14 cellular contexts compared by ENCODE assay signal in the genomic region with DNA sequence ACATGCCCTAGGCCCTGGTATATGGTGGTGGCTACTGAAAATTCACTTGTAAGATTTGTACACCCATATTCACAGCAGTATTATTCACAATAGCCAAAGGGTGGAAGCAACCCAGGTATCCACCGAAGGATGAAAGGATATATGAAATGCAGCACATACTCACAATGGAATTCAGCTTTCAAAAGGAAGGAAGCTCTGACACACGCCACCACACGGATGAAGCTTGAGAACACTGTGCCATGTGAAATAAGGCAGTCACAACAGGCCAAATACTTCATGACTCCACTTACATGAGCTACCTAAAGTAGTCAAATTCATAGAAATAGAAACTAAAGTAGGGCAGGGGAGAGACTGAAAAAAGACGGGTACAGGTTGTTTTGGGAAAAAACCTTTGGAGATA. TPM values are rescaled to one million over a fixed set of nuclear protein-coding genes. Genes with fewer than 3 reads are reported as not detected.
A peak's percentile ranks its signal among the peaks of the same experiment; 100 is the strongest.
DNase-seq lines count a peak whose midpoint lies in the region; ATAC-seq and TF ChIP-seq lines count a peak whose summit lies in the region.
"Had no signal": no experiment of that assay in that cellular context is flagged by ENCODE, and none has a peak within 500 bp of the region (broad histone marks: within the 10 kb centered on the region; RNA-seq: fewer than 3 reads in every experiment).

No MANE protein-coding gene starts in this region.

- H3K27ac Mint-ChIP-seq in activated T-helper 17 cell treated with anti-CD3 and anti-CD28 coated beads, Interleukin-2, amount 50 U/mL, for 72 hours = peak overlapping the region; percentile 6
- H3K27ac Mint-ChIP-seq in memory B cell = no peak overlapping the region

- no peak overlapping the region for H3K4me3 ChIP-seq in BLaER1
- H3K4me3 ChIP-seq in DOHH2 (ENCODE audit: low read length) = no peak overlapping the region
- no peak overlapping the region for H3K4me3 ChIP-seq in mesendoderm (ENCODE audit: low read length)

- no peaks in the 10 kb centered on the region for H3K27me3 Mint-ChIP-seq in activated T-helper 17 cell treated with anti-CD3 and anti-CD28 coated beads, Interleukin-2, amount 50 U/mL, for 72 hours
- no peaks in the 10 kb centered on the region for H3K27me3 Mint-ChIP-seq in memory B cell

- no peak overlapping the region for H3K18ac ChIP-seq in mesendoderm (ENCODE audit: low read length)

- H3K36me3 Mint-ChIP-seq in activated T-helper 17 cell treated with anti-CD3 and anti-CD28 coated beads, Interleukin-2, amount 50 U/mL, for 72 hours (ENCODE audit: low read depth) = no peaks in the 10 kb centered on the region
- peaks cover 15% of the 10 kb centered on the region for H3K36me3 Mint-ChIP-seq in memory B cell

- H2AK5ac ChIP-seq in mesendoderm (ENCODE audit: low read length) = no peak overlapping the region

- no peaks in the 10 kb centered on the region for H3K9me2 ChIP-seq in DOHH2 (replicated peaks; ENCODE audit: control insufficient read depth, low read length)

- H3F3A ChIP-seq in DOHH2 (ENCODE audit: control insufficient read depth, insufficient read depth) = no peaks in the 10 kb centered on the region

- H3K27ac ChIP-seq in BLaER1 (no peak overlapping the region), DOHH2 (ENCODE audit: low read depth, low read length) (no peak overlapping the region), mesendoderm (ENCODE audit: low read depth, low read length) (no peak overlapping the region)
- H3K27ac ChIP-seq: GM23248 had no signal

- no CpG with 5 or more reads among the region's 4 CpGs for WGBS in mesendoderm (ENCODE audit: extremely low coverage, insufficient coverage, low lambda C conversion rate)

- no peak overlapping the region for H3K4ac ChIP-seq in mesendoderm (ENCODE audit: low read depth, low read length)

- H3K4me2 ChIP-seq in BLaER1 (peak overlapping the region; percentile 90), DOHH2 (ENCODE audit: low read length) (peak overlapping the region; percentile 93), mesendoderm (ENCODE audit: low read length) (no peak overlapping the region)

- H4K20me1 ChIP-seq in BLaER1 (peaks cover 73% of the 10 kb centered on the region), DOHH2 (ENCODE audit: control insufficient read depth, insufficient read depth, low read depth, low read length) (peaks cover 17% of the 10 kb centered on the region; the same call in 1 of the 2 replicates)

- no peak overlapping the region for H3K23ac ChIP-seq in mesendoderm (ENCODE audit: low read length)

- H3K27me3 ChIP-seq in BLaER1 (no peaks in the 10 kb centered on the region), DOHH2 (ENCODE audit: control insufficient read depth, low read length) (no peaks in the 10 kb centered on the region), mesendoderm (ENCODE audit: insufficient read depth, low read length, poor library complexity) (no peaks in the 10 kb centered on the region)

- H2BK15ac ChIP-seq in mesendoderm (replicated peaks; ENCODE audit: low read depth) = no peak overlapping the region

- no peak for DNase-seq in memory B cell (ENCODE audit: low spot score in 2 of 2)
- DNase-seq in SHP77 treated with DMSO at 0.1 percent for 48 hours (lab: John Stamatoyannopoulos, UW) = no peak
- DNase-seq in NCI-H1417 treated with DMSO at 0.1 percent for 48 hours (lab: John Stamatoyannopoulos, UW) = no peak
- DNase-seq in mesendoderm = no peak
- DNase-seq: GF-D8, GM23248, islet precursor cell, NCI-H2029 treated with DMSO at 0.1 percent for 48 hours, right cardiac atrium, Right ventricle myocardium superior had no signal

- H3K4me1 Mint-ChIP-seq in activated T-helper 17 cell treated with anti-CD3 and anti-CD28 coated beads, Interleukin-2, amount 50 U/mL, for 72 hours = peaks cover 20% of the 10 kb centered on the region
- H3K4me1 Mint-ChIP-seq in memory B cell = peaks cover 22% of the 10 kb centered on the region

- H3K9me3 ChIP-seq in BLaER1 (no peaks in the 10 kb centered on the region), DOHH2 (ENCODE audit: control insufficient read depth, insufficient read depth, low read length) (no peaks in the 10 kb centered on the region)

- H3K79me2 ChIP-seq in DOHH2 (ENCODE audit: control insufficient read depth, low read length) (peaks cover 78% of the 10 kb centered on the region), mesendoderm (ENCODE audit: control insufficient read depth, insufficient read depth, low read length) (peaks cover 49% of the 10 kb centered on the region)

- H3K79me1 ChIP-seq in mesendoderm (ENCODE audit: low read length) = peaks cover 28% of the 10 kb centered on the region

- no peak overlapping the region for H2BK120ac ChIP-seq in mesendoderm (ENCODE audit: low read depth, low read length)

- H4K8ac ChIP-seq in mesendoderm (ENCODE audit: low read depth, low read length) = no peak overlapping the region

- no peaks in the 10 kb centered on the region for H3K9me3 Mint-ChIP-seq in activated T-helper 17 cell treated with anti-CD3 and anti-CD28 coated beads, Interleukin-2, amount 50 U/mL, for 72 hours
- H3K9me3 Mint-ChIP-seq in memory B cell = peaks cover 2% of the 10 kb centered on the region

- H3K36me3 ChIP-seq in BLaER1 = peaks cover 63% of the 10 kb centered on the region
- H3K36me3 ChIP-seq in DOHH2 (ENCODE audit: control insufficient read depth, low read length) = peaks cover 68% of the 10 kb centered on the region
- peaks cover 11% of the 10 kb centered on the region for H3K36me3 ChIP-seq in mesendoderm (ENCODE audit: control insufficient read depth, insufficient read depth, low read length)

- peak overlapping the region; percentile 91 for H3K4me3 Mint-ChIP-seq in activated T-helper 17 cell treated with anti-CD3 and anti-CD28 coated beads, Interleukin-2, amount 50 U/mL, for 72 hours
- peak overlapping the region; percentile 69 for H3K4me3 Mint-ChIP-seq in memory B cell

- no peak for ATAC-seq in activated T-helper 17 cell treated with anti-CD3 and anti-CD28 coated beads, Interleukin-2, amount 50 U/mL, for 72 hours (replicated peaks)
- no peak for ATAC-seq in memory B cell (ENCODE audit: low read depth)
- no peak for ATAC-seq in HG03039 (IDR thresholded peaks at IDR 0.05; ENCODE audit: unreplicated experiment)
- ATAC-seq: right cardiac atrium had no signal

- no peak overlapping the region for H3K56ac ChIP-seq in mesendoderm (ENCODE audit: low read length)

- H3K9ac ChIP-seq in BLaER1 (no peak overlapping the region), mesendoderm (ENCODE audit: low read length) (no peak overlapping the region)
- H3K9ac ChIP-seq: GM23248 had no signal

- H2BK5ac ChIP-seq in mesendoderm (ENCODE audit: low read length) = no peak overlapping the region

- no peak for TF ChIP-seq CTCF in DOHH2 (IDR thresholded peaks at IDR 0.05; ENCODE audit: low read depth, low read length, poor library complexity, severe bottlenecking)

- peaks cover 37% of the 10 kb centered on the region for H3K4me1 ChIP-seq in BLaER1
- H3K4me1 ChIP-seq in DOHH2 (ENCODE audit: control insufficient read depth, low read length) = peaks cover 53% of the 10 kb centered on the region
- H3K4me1 ChIP-seq in mesendoderm (ENCODE audit: control insufficient read depth, low read depth, low read length) = peaks cover 4% of the 10 kb centered on the region

- H4K5ac ChIP-seq in mesendoderm (ENCODE audit: low read length) = no peak overlapping the region

RNA-seq across cellular contexts. Expression of gene XPO6, which starts 2.9 kb away (rescaled TPM):
- total RNA-seq in activated T-helper 17 cell treated with anti-CD3 and anti-CD28 coated beads, Interleukin-2, amount 50 U/mL, for 72 hours = 100 to 1,000 TPM; 238 to 263 TPM
- 68.5 TPM for polyA plus RNA-seq in mesendoderm (2013, experiment 1 of 2)
- 69.8 TPM for polyA plus RNA-seq in mesendoderm (2013, experiment 2 of 2)
